Comparison of ENCODE assay signal across 24 cellular contexts in genomic region chr1:248815407-248816034, GRCh38. TPM values are rescaled to one million over a fixed set of nuclear protein-coding genes. Genes with fewer than 3 reads are reported as not detected.
DNase-seq lines count a peak whose midpoint lies in the region; ATAC-seq and TF ChIP-seq lines count a peak whose summit lies in the region.
"Had no signal": no experiment of that assay in that cellular context is flagged by ENCODE, and none has a peak within 500 bp of the region (broad histone marks: within the 10 kb centered on the region; RNA-seq: fewer than 3 reads in every experiment).

No MANE protein-coding gene starts in this region.

- H3K27ac Mint-ChIP-seq in CD4-positive, CD25-positive, alpha-beta regulatory T cell: peak overlapping the region; percentile 87 to 93 (median 92)
- H3K27ac Mint-ChIP-seq in endodermal cell (peak overlapping the region; percentile 16), immature natural killer cell (peak overlapping the region in 3 of 6 donors; percentile 25 to 40 (median 30))

- H3K9me3 ChIP-seq in CD4-positive, CD25-positive, alpha-beta regulatory T cell (ENCODE audit: control insufficient read depth in 2 of 2, low read length in 2 of 2): no peaks in the 10 kb centered on the region
- no peaks in the 10 kb centered on the region for H3K9me3 ChIP-seq in NT2/D1 (ENCODE audit: insufficient read depth, low read length)
- no peaks in the 10 kb centered on the region for H3K9me3 ChIP-seq in endodermal cell (ENCODE audit: control insufficient read depth, low read length)
- H3K9me3 ChIP-seq: esophagus muscularis mucosa, MG63, prostate gland, tibial artery had no signal

- peaks cover 55% of the 10 kb centered on the region for H3K36me3 ChIP-seq in CD4-positive, CD25-positive, alpha-beta regulatory T cell (ENCODE audit: control insufficient read depth, insufficient read depth, low read length)
- H3K36me3 ChIP-seq in NT2/D1 (ENCODE audit: insufficient read depth, insufficient read length, low read length) (peaks cover 86% of the 10 kb centered on the region), endodermal cell (ENCODE audit: control insufficient read depth, insufficient read depth, low read length) (peaks cover 45% of the 10 kb centered on the region)

- no peak for ATAC-seq in CD4-positive, CD25-positive, alpha-beta regulatory T cell (ENCODE audit: low read depth in 2 of 2)
- ATAC-seq in esophagus mucosa: no peak

- H3K9ac ChIP-seq in NT2/D1 (ENCODE audit: insufficient read length, low read depth) (peak overlapping the region; percentile 25), endodermal cell (ENCODE audit: extremely low read depth, low read length, poor library complexity, severe bottlenecking) (no peak overlapping the region)

- peak; percentile 22 for DNase-seq in activated CD8-positive, alpha-beta memory T cell treated with anti-CD3 and anti-CD28 coated beads, Interleukin-2, amount 50 U/mL, for 48 hours
- no peak for DNase-seq in activated CD8-positive, alpha-beta memory T cell treated with anti-CD3 and anti-CD28 coated beads for 24 hours
- no peak for DNase-seq in CD4-positive, CD25-positive, alpha-beta regulatory T cell
- DNase-seq in NT2/D1 (ENCODE audit: low read depth, low spot score): no peak
- no peak for DNase-seq in endodermal cell
- DNase-seq in immature natural killer cell: no peak
- DNase-seq in occipital lobe (lab: John Stamatoyannopoulos, UW): no peak
- DNase-seq: activated gamma-delta T cell treated with Interleukin-2 at 50 U/mL for 16 hours; cerebellar nuclear complex; effector CD4-positive, alpha-beta T cell; GF-D8; MG63; NCI-H1417 treated with DMSO at 0.1 percent for 48 hours; NCI-H510A treated with DMSO at 0.1 percent for 48 hours; small intestine; stimulated activated CD4-positive, alpha-beta T cell treated with anti-CD3 and anti-CD28 coated beads, Interleukin-2, amount 100 ng/mL, for 48 hours; stimulated activated naive CD4-positive, alpha-beta T cell treated with Interleukin-2 at 50 U/mL for 16 hours; tibial artery had no signal

- peaks cover 39% of the 10 kb centered on the region for H3K4me1 ChIP-seq in CD4-positive, CD25-positive, alpha-beta regulatory T cell (ENCODE audit: control insufficient read depth, insufficient read depth, low read length, poor library complexity, severe bottlenecking)
- H3K4me1 ChIP-seq in NT2/D1 (ENCODE audit: insufficient read depth, insufficient read length) (peaks cover 10% of the 10 kb centered on the region), endodermal cell (ENCODE audit: control insufficient read depth, insufficient read depth, low read length) (no peaks in the 10 kb centered on the region)
- H3K4me1 ChIP-seq: prostate gland had no signal

- H3K9me3 Mint-ChIP-seq in CD4-positive, CD25-positive, alpha-beta regulatory T cell: no peaks in the 10 kb centered on the region
- H3K9me3 Mint-ChIP-seq in endodermal cell: no peaks in the 10 kb centered on the region
- H3K9me3 Mint-ChIP-seq in immature natural killer cell: no peaks in the 10 kb centered on the region

- no peaks in the 10 kb centered on the region for H3K27me3 Mint-ChIP-seq in CD4-positive, CD25-positive, alpha-beta regulatory T cell
- H3K27me3 Mint-ChIP-seq in endodermal cell (ENCODE audit: insufficient read depth): no peaks in the 10 kb centered on the region
- peaks cover 0 to 3% (median 2%) of the 10 kb centered on the region in 3 donors for H3K27me3 Mint-ChIP-seq in immature natural killer cell (ENCODE audit: low read depth in 3 of 3)

- peaks cover 12 to 51% (median 37%) of the 10 kb centered on the region in 4 donors for H3K4me1 Mint-ChIP-seq in CD4-positive, CD25-positive, alpha-beta regulatory T cell
- H3K4me1 Mint-ChIP-seq in endodermal cell (peaks cover 2% of the 10 kb centered on the region), immature natural killer cell (peaks cover 21 to 40% of the 10 kb centered on the region in 2 donors)

- no peak for TF ChIP-seq CTCF in endodermal cell (conservative IDR thresholded peaks at IDR 0.05)

- peak overlapping the region in 2 of 4 donors; percentile 28 to 71 for H3K4me3 Mint-ChIP-seq in CD4-positive, CD25-positive, alpha-beta regulatory T cell
- H3K4me3 Mint-ChIP-seq in endodermal cell (no peak overlapping the region), immature natural killer cell (no peak overlapping the region)

- no peak overlapping the region for H3K27ac ChIP-seq in CD4-positive, CD25-positive, alpha-beta regulatory T cell (ENCODE audit: insufficient read depth, low read length, poor library complexity, severe bottlenecking)
- H3K27ac ChIP-seq in endodermal cell (ENCODE audit: low read depth, low read length): no peak overlapping the region
- H3K27ac ChIP-seq: C4-2B, esophagus muscularis mucosa, prostate gland, tibial artery had no signal

- no peak overlapping the region for H3K4me3 ChIP-seq in CD4-positive, CD25-positive, alpha-beta regulatory T cell (ENCODE audit: low read depth, low read length)
- H3K4me3 ChIP-seq in NT2/D1 (ENCODE audit: insufficient read length, low read depth) (no peak overlapping the region), endodermal cell (ENCODE audit: low read length) (no peak overlapping the region)
- H3K4me3 ChIP-seq: esophagus muscularis mucosa, MG63, prostate gland, tibial artery had no signal

- peaks cover 52% of the 10 kb centered on the region for H3K36me3 Mint-ChIP-seq in CD4-positive, CD25-positive, alpha-beta regulatory T cell
- H3K36me3 Mint-ChIP-seq in endodermal cell (ENCODE audit: low read depth) (peaks cover 68% of the 10 kb centered on the region), immature natural killer cell (peaks cover 18 to 36% (median 28%) of the 10 kb centered on the region in 3 donors)

- no peaks in the 10 kb centered on the region for H3K27me3 ChIP-seq in CD4-positive, CD25-positive, alpha-beta regulatory T cell (ENCODE audit: control insufficient read depth, insufficient read depth, low read length)
- H3K27me3 ChIP-seq in NT2/D1 (ENCODE audit: insufficient read depth, insufficient read length) (no peaks in the 10 kb centered on the region), endodermal cell (ENCODE audit: control insufficient read depth, insufficient read depth, low read length, poor library complexity, severe bottlenecking) (no peaks in the 10 kb centered on the region)
- H3K27me3 ChIP-seq: esophagus muscularis mucosa, MG63, tibial artery had no signal

- 94 to 96% methylated on average over 6 to 10 of the region's 10 CpGs for WGBS in endodermal cell (ENCODE audit: insufficient coverage in 1 of 2, insufficient read length in 1 of 2), 2 experiments

RNA-seq across cellular contexts. Expression of gene SH3BP5L, which starts 10.2 kb away (rescaled TPM):
- total RNA-seq in CD4-positive, CD25-positive, alpha-beta regulatory T cell: 18.3 TPM
- 1 to 10 TPM; 2.2 to 6.5 (median 4.5) TPM for polyA plus RNA-seq in CD4-positive, CD25-positive, alpha-beta regulatory T cell
- total RNA-seq in endodermal cell: 10 to 100 TPM; 27.2 to 30.2 TPM
- polyA plus RNA-seq in endodermal cell (2013, experiment 1 of 2): 19.6 TPM
- 19.0 TPM for polyA plus RNA-seq in endodermal cell (2013, experiment 2 of 2)
- 17.1 TPM for total RNA-seq in esophagus mucosa
- 1 to 10 TPM in 2 of 3 donors, under 1 TPM in 1; 0.46 to 5.9 (median 3.2) TPM for polyA plus RNA-seq in immature natural killer cell
- 27.5 TPM for total RNA-seq in occipital lobe

RNA-seq across cellular contexts. Expression of gene ZNF672, which starts 22.5 kb away (rescaled TPM):
- total RNA-seq in CD4-positive, CD25-positive, alpha-beta regulatory T cell: 39.1 TPM
- polyA plus RNA-seq in CD4-positive, CD25-positive, alpha-beta regulatory T cell: 10 to 100 TPM; 24.8 to 33.3 (median 27.5) TPM
- 10 to 100 TPM; 33.6 to 40.5 TPM for total RNA-seq in endodermal cell
- polyA plus RNA-seq in endodermal cell (2013, experiment 1 of 2): 26.2 TPM
- polyA plus RNA-seq in endodermal cell (2013, experiment 2 of 2): 25.0 TPM
- total RNA-seq in esophagus mucosa: 16.8 TPM
- polyA plus RNA-seq in immature natural killer cell: 10 to 100 TPM; 17.1 to 36.9 (median 29.3) TPM
- total RNA-seq in occipital lobe: 14.0 TPM

RNA-seq across cellular contexts. Expression of gene ZNF692, which starts 43.4 kb away (rescaled TPM):
- 50.6 TPM for total RNA-seq in CD4-positive, CD25-positive, alpha-beta regulatory T cell
- 1 to 10 TPM; 6.0 to 9.8 (median 7.2) TPM for polyA plus RNA-seq in CD4-positive, CD25-positive, alpha-beta regulatory T cell
- total RNA-seq in endodermal cell (10 to 100 TPM; 47.6 to 50.3 TPM), esophagus mucosa (16.6 TPM), occipital lobe (27.0 TPM)
- 79.3 TPM for polyA plus RNA-seq in endodermal cell (2013, experiment 1 of 2)
- 69.4 TPM for polyA plus RNA-seq in endodermal cell (2013, experiment 2 of 2)
- 10 to 100 TPM in 1 of 3 donors, 1 to 10 TPM in 2; 5.5 to 11.0 (median 7.7) TPM for polyA plus RNA-seq in immature natural killer cell

RNA-seq across cellular contexts. Expression of gene LYPD8, which starts 60.0 kb away (rescaled TPM):
- total RNA-seq in CD4-positive, CD25-positive, alpha-beta regulatory T cell: not detected
- polyA plus RNA-seq in CD4-positive, CD25-positive, alpha-beta regulatory T cell: under 1 TPM in 1 of 4 donors, not detected in 3; 0.22 TPM
- total RNA-seq in endodermal cell (not detected), esophagus mucosa (not detected), occipital lobe (not detected)
- not detected for polyA plus RNA-seq in endodermal cell (2013, experiment 1 of 2)
- polyA plus RNA-seq in endodermal cell (2013, experiment 2 of 2): not detected
- polyA plus RNA-seq in immature natural killer cell: not detected
- total RNA-seq: kidney epithelial cell, lung microvascular endothelial cell, prostate gland had no signal
